Comparison of ENCODE assay signal across 22 cellular contexts in genomic region chr6:21367649-21368154, GRCh38.
DNase-seq lines count a peak whose midpoint lies in the region; ATAC-seq and TF ChIP-seq lines count a peak whose summit lies in the region.
"Had no signal": no experiment of that assay in that cellular context is flagged by ENCODE, and none has a peak within 500 bp of the region (broad histone marks: within the 10 kb centered on the region; RNA-seq: fewer than 3 reads in every experiment).

No MANE protein-coding gene starts in this region.

- DNase-seq in ELF-1 (ENCODE audit: low read depth, low spot score) (peak; percentile 44), epithelial cell of esophagus (ENCODE audit: low read depth) (peak; percentile 67), neural progenitor cell (ENCODE audit: low spot score) (no peak), GM20000 (ENCODE audit: low spot score) (no peak), ascending aorta (ENCODE audit: low spot score in 2 of 2) (no peak), stomach (no peak)
- DNase-seq: CD8-positive, alpha-beta T cell; DMS53; EL; HFFc6; NCI-H1417 treated with DMSO at 0.1 percent for 48 hours; NCI-H187 treated with DMSO at 0.1 percent for 48 hours; NCI-H2227 treated with DMSO at 0.1 percent for 48 hours; NCI-H510A treated with DMSO at 0.1 percent for 48 hours; NCI-H774; OCI-M1; SHP77 had no signal

- no peak for TF ChIP-seq EP300 in stomach (IDR thresholded peaks at IDR 0.05)

- no peaks in the 10 kb centered on the region for H3K36me3 ChIP-seq in HUES64 (ENCODE audit: insufficient read depth, low read length)
- no peaks in the 10 kb centered on the region for H3K36me3 ChIP-seq in neural progenitor cell
- no peaks in the 10 kb centered on the region for H3K36me3 ChIP-seq in ascending aorta
- no peaks in the 10 kb centered on the region for H3K36me3 ChIP-seq in stomach
- H3K36me3 ChIP-seq: BLaER1 had no signal

- peaks cover 17% of the 10 kb centered on the region for H3K27me3 Mint-ChIP-seq in neural progenitor cell (ENCODE audit: insufficient read depth, low read depth)

- no peak overlapping the region for H3K4me3 ChIP-seq in HUES64 (ENCODE audit: low read length)
- no peak overlapping the region for H3K4me3 ChIP-seq in epithelial cell of esophagus (ENCODE audit: low read length)
- H3K4me3 ChIP-seq in neural progenitor cell = no peak overlapping the region
- H3K4me3 ChIP-seq in ascending aorta = no peak overlapping the region
- H3K4me3 ChIP-seq in stomach = no peak overlapping the region
- H3K4me3 ChIP-seq: BLaER1, K562, SK-N-MC had no signal

- no peak overlapping the region for H3K9ac ChIP-seq in HUES64 (ENCODE audit: low read depth, low read length)
- no peak overlapping the region for H3K9ac ChIP-seq in neural progenitor cell
- H3K9ac ChIP-seq: BLaER1 had no signal

- peaks cover 25% of the 10 kb centered on the region for H3F3A ChIP-seq in neural progenitor cell (ENCODE audit: low read depth)

- H3K27me3 ChIP-seq in HUES64 (ENCODE audit: insufficient read depth, low read length) (no peaks in the 10 kb centered on the region), neural progenitor cell (no peaks in the 10 kb centered on the region), ascending aorta (no peaks in the 10 kb centered on the region), stomach (no peaks in the 10 kb centered on the region)
- H3K27me3 ChIP-seq: BLaER1 had no signal

- no peak for TF ChIP-seq CTCF in epithelial cell of esophagus (IDR thresholded peaks at IDR 0.05; ENCODE audit: insufficient read depth, low read depth, low read length, missing control alignments)
- no peak for TF ChIP-seq CTCF in neural progenitor cell (IDR thresholded peaks at IDR 0.05)
- no peak for TF ChIP-seq CTCF in GM20000 (IDR thresholded peaks at IDR 0.05; ENCODE audit: extremely low read depth, missing control alignments)
- TF ChIP-seq CTCF in ascending aorta (IDR thresholded peaks at IDR 0.05) = no peak
- no peak for TF ChIP-seq CTCF in stomach (IDR thresholded peaks at IDR 0.05)

- H3K4me3 Mint-ChIP-seq in neural progenitor cell = no peak overlapping the region
- H3K4me3 Mint-ChIP-seq: CD8-positive, alpha-beta T cell; HFFc6 had no signal

- H3K27ac ChIP-seq in HUES64 (ENCODE audit: low read depth, low read length) (peak overlapping the region; percentile 58; the same call in 1 of the 2 replicates), neural progenitor cell (no peak overlapping the region), ascending aorta (no peak overlapping the region), stomach (no peak overlapping the region)
- H3K27ac ChIP-seq: BLaER1, SK-N-MC had no signal

- no peaks in the 10 kb centered on the region for H3K9me3 ChIP-seq in HUES64 (ENCODE audit: insufficient read depth, low read depth, low read length)
- H3K9me3 ChIP-seq in neural progenitor cell (ENCODE audit: low read depth) = no peaks in the 10 kb centered on the region
- H3K9me3 ChIP-seq in ascending aorta = no peaks in the 10 kb centered on the region
- H3K9me3 ChIP-seq in stomach = no peaks in the 10 kb centered on the region
- H3K9me3 ChIP-seq: BLaER1 had no signal

- no peaks in the 10 kb centered on the region for H4K20me1 ChIP-seq in neural progenitor cell (ENCODE audit: low read depth)
- H4K20me1 ChIP-seq: BLaER1 had no signal

- intact Hi-C loops in ascending aorta (cut with DNase I) (no loop called here), stomach (cut with DNase I; ENCODE audit: low total_unique reads) (no loop called here)

- H3K4me1 ChIP-seq in HUES64 (ENCODE audit: insufficient read depth, low read length) (peaks cover 17% of the 10 kb centered on the region), neural progenitor cell (peaks cover 47% of the 10 kb centered on the region), ascending aorta (peaks cover 0 to 10% of the 10 kb centered on the region in 2 donors), stomach (peaks cover 0 to 10% (median 8%) of the 10 kb centered on the region in 4 donors)
- H3K4me1 ChIP-seq: BLaER1 had no signal

- H3K27ac Mint-ChIP-seq in neural progenitor cell = no peak overlapping the region
- H3K27ac Mint-ChIP-seq: CD8-positive, alpha-beta T cell; HFFc6 had no signal

- H2AFZ ChIP-seq in neural progenitor cell (replicated peaks) = peak overlapping the region; percentile 32

- WGBS in HUES64 = 43% methylated on average over 3 of the region's 3 CpGs
- 79 to 96% (median 91%) methylated on average over 3 of the region's 3 CpGs for WGBS in stomach, 5 donors

- H3K9me3 Mint-ChIP-seq in neural progenitor cell = peaks cover 7% of the 10 kb centered on the region
- H3K9me3 Mint-ChIP-seq: CD8-positive, alpha-beta T cell; HFFc6 had no signal

- H3K79me2 ChIP-seq in neural progenitor cell (ENCODE audit: low read depth) = no peaks in the 10 kb centered on the region

- H3K4me2 ChIP-seq in neural progenitor cell = no peak overlapping the region
- H3K4me2 ChIP-seq: BLaER1 had no signal

- H3K4me1 Mint-ChIP-seq in neural progenitor cell = peaks cover 33% of the 10 kb centered on the region

- no peak for TF ChIP-seq POLR2A in stomach (IDR thresholded peaks at IDR 0.05)

- H3K36me3 Mint-ChIP-seq in neural progenitor cell = no peaks in the 10 kb centered on the region
- H3K36me3 Mint-ChIP-seq: CD8-positive, alpha-beta T cell had no signal

- no peak for ATAC-seq in GM19455 (IDR thresholded peaks at IDR 0.05; ENCODE audit: unreplicated experiment)
- ATAC-seq: CD8-positive, alpha-beta T cell; K562 had no signal

Comparison
In these comparisons a context has a peak if more than half of its experiments do, and no peak if none do; other contexts are left out.
1. DNase-seq: peak in ELF-1 (single experiment) and epithelial cell of esophagus (single experiment); none in neural progenitor cell (single experiment), GM20000 (single experiment), ascending aorta (0 of 2) and stomach (single experiment).